ENCODE assay signal across 19 cellular contexts in the genomic region with DNA sequence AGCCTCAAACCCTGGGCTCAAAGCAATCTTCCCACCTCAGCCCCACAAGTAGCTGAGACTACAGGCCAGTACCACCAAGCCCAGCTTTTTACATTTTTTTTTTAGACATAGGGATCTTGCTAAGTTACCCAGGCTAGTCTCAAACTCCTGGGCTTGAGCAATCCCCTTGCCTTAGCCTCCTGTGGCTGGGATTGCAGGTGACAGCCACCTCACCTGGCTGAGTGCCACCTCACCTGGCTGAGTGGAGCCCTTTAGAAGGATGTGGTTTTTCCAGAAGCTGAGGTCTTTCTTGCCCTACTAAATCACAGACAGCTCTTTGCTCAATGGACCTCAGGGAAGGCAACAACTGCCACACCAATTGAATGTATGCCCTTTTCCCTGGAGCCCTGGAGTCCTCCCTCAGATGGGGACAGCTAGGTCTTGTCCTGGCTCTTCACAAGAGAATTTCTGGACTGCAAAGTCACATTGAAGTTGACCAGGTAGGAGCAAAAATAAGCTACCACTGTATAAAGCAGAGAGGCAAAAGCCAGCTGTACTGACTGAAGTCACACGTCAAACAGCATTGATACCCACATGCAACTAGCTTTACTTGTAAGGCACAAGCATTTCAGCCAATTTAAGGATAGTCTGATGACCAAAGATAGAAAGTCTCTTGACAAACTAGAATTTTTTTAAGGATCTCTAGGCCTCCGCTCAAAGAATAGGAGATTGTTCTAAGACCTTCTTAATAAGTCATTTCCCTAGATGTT. TPM values are rescaled to one million over a fixed set of nuclear protein-coding genes. Genes with fewer than 3 reads are reported as not detected.
DNase-seq lines count a peak whose midpoint lies in the region; ATAC-seq and TF ChIP-seq lines count a peak whose summit lies in the region.
"Had no signal": no experiment of that assay in that cellular context is flagged by ENCODE, and none has a peak within 500 bp of the region (broad histone marks: within the 10 kb centered on the region; RNA-seq: fewer than 3 reads in every experiment).

No MANE protein-coding gene starts in this region.

- no peak overlapping the region for H2AFZ ChIP-seq in Karpas-422 (ENCODE audit: low read length)
- peak overlapping the region; percentile 35; the same call in 1 of the 2 replicates for H2AFZ ChIP-seq in OCI-LY3 (ENCODE audit: low read depth, low read length)

- H3K4me1 ChIP-seq in Karpas-422 (ENCODE audit: low read length) (no peaks in the 10 kb centered on the region), OCI-LY3 (ENCODE audit: low read length) (peaks cover 5% of the 10 kb centered on the region)

- no peak for ATAC-seq in GM21529 (IDR thresholded peaks at IDR 0.05; ENCODE audit: unreplicated experiment)
- ATAC-seq in effector memory CD8-positive, alpha-beta T cell (replicated peaks): no peak
- ATAC-seq: T-cell had no signal

- H3K36me3 ChIP-seq in Karpas-422 (ENCODE audit: insufficient read depth, low read length) (no peaks in the 10 kb centered on the region), OCI-LY3 (replicated peaks; ENCODE audit: low read depth, low read length) (no peaks in the 10 kb centered on the region)

- H3K4me3 Mint-ChIP-seq in progenitor cell of endocrine pancreas (ENCODE audit: low read depth): no peak overlapping the region
- no peak overlapping the region for H3K4me3 Mint-ChIP-seq in effector memory CD8-positive, alpha-beta T cell
- H3K4me3 Mint-ChIP-seq: CD4-positive, alpha-beta T cell; T-cell had no signal

- TF ChIP-seq CTCF in OCI-LY3 (IDR thresholded peaks at IDR 0.05; ENCODE audit: low read depth, low read length) (no peak), progenitor cell of endocrine pancreas (IDR thresholded peaks at IDR 0.05; ENCODE audit: unreplicated experiment) (no peak)

- H4K20me1 ChIP-seq in Karpas-422 (ENCODE audit: insufficient read depth, low read depth, low read length): no peaks in the 10 kb centered on the region
- no peaks in the 10 kb centered on the region for H4K20me1 ChIP-seq in OCI-LY3 (ENCODE audit: insufficient read depth, low read length)

- H3K4me2 ChIP-seq in Karpas-422 (ENCODE audit: low read depth, low read length, poor library complexity, severe bottlenecking) (no peak overlapping the region), OCI-LY3 (ENCODE audit: low read length) (no peak overlapping the region)

- peak overlapping the region; percentile 82 for H3K27ac Mint-ChIP-seq in progenitor cell of endocrine pancreas
- H3K27ac Mint-ChIP-seq in effector memory CD8-positive, alpha-beta T cell: no peak overlapping the region
- H3K27ac Mint-ChIP-seq: CD4-positive, alpha-beta T cell; T-cell had no signal

- DNase-seq in NOMO-1 (lab: John Stamatoyannopoulos, UW; ENCODE audit: unreplicated experiment in 2 of 2): peak; percentile 22 to 38
- no peak for DNase-seq in NOMO-1 treated with dmso at 0.1 percent for 144 hours (lab: John Stamatoyannopoulos, UW; ENCODE audit: unreplicated experiment)
- DNase-seq in Karpas-422: peak; percentile 41
- DNase-seq in progenitor cell of endocrine pancreas (ENCODE audit: low spot score, unreplicated experiment): no peak
- no peak for DNase-seq in effector memory CD8-positive, alpha-beta T cell
- DNase-seq: ACHN; CD4-positive, alpha-beta T cell; GOT3; KG1; NCI-H1930; NCI-H526; T-cell had no signal

- H3K4me3 ChIP-seq in Karpas-422 (ENCODE audit: low read length) (no peak overlapping the region), OCI-LY3 (ENCODE audit: low read length) (no peak overlapping the region)

- no peaks in the 10 kb centered on the region for H3K9me2 ChIP-seq in Karpas-422 (replicated peaks; ENCODE audit: insufficient read depth, low read length)

- no peak overlapping the region for H3K9ac ChIP-seq in Karpas-422 (ENCODE audit: low read length)
- H3K9ac ChIP-seq in OCI-LY3 (ENCODE audit: low read length): no peak overlapping the region

- H3K9me3 Mint-ChIP-seq in progenitor cell of endocrine pancreas (ENCODE audit: low read depth): peaks cover 6% of the 10 kb centered on the region
- no peaks in the 10 kb centered on the region for H3K9me3 Mint-ChIP-seq in effector memory CD8-positive, alpha-beta T cell
- H3K9me3 Mint-ChIP-seq: CD4-positive, alpha-beta T cell; T-cell had no signal

- no peaks in the 10 kb centered on the region for H3K9me3 ChIP-seq in Karpas-422 (ENCODE audit: low read length)
- H3K9me3 ChIP-seq in OCI-LY3 (ENCODE audit: insufficient read depth, low read length): no peaks in the 10 kb centered on the region

- H3K27me3 ChIP-seq in Karpas-422 (ENCODE audit: low read length) (no peaks in the 10 kb centered on the region), OCI-LY3 (ENCODE audit: low read depth, low read length) (no peaks in the 10 kb centered on the region)

- H3K27ac ChIP-seq in Karpas-422 (ENCODE audit: low read length) (no peak overlapping the region), OCI-LY3 (ENCODE audit: low read length) (no peak overlapping the region)
- H3K27ac ChIP-seq: HL-60 had no signal

- H3K79me2 ChIP-seq in Karpas-422 (ENCODE audit: low read length) (no peaks in the 10 kb centered on the region), OCI-LY3 (ENCODE audit: low read length) (no peaks in the 10 kb centered on the region)

- H3K36me3 Mint-ChIP-seq in progenitor cell of endocrine pancreas (ENCODE audit: insufficient read depth): peaks cover 55% of the 10 kb centered on the region
- no peaks in the 10 kb centered on the region for H3K36me3 Mint-ChIP-seq in effector memory CD8-positive, alpha-beta T cell (ENCODE audit: insufficient read depth)
- H3K36me3 Mint-ChIP-seq: T-cell had no signal

- peaks cover 3% of the 10 kb centered on the region for H3K27me3 Mint-ChIP-seq in progenitor cell of endocrine pancreas
- H3K27me3 Mint-ChIP-seq in effector memory CD8-positive, alpha-beta T cell: peaks cover 36 to 45% of the 10 kb centered on the region in 2 donors

- H3K4me1 Mint-ChIP-seq in progenitor cell of endocrine pancreas (ENCODE audit: low read depth): peaks cover 22% of the 10 kb centered on the region
- H3K4me1 Mint-ChIP-seq in effector memory CD8-positive, alpha-beta T cell (ENCODE audit: low read depth in 2 of 2): no peaks in the 10 kb centered on the region

RNA-seq across cellular contexts. Expression of gene PDX1, which starts 14.0 kb away (rescaled TPM):
- not detected in 2 replicates for total RNA-seq in Karpas-422 (2014; rRNA removed; shearing (Covaris generic); ENCODE audit: low replicate concordance)
- total RNA-seq in progenitor cell of endocrine pancreas: 260 and 303 TPM in 2 replicates
- total RNA-seq: CD4-positive, alpha-beta T cell; Daoy; OCI-LY7; SK-MEL-5; T-cell had no signal

RNA-seq across cellular contexts. Expression of gene CDX2, which starts 35.4 kb away (rescaled TPM):
- not detected in 2 replicates for total RNA-seq in Karpas-422 (2014; rRNA removed; shearing (Covaris generic); ENCODE audit: low replicate concordance)
- total RNA-seq in progenitor cell of endocrine pancreas: 24.8 and 31.0 TPM in 2 replicates
- total RNA-seq: CD4-positive, alpha-beta T cell; Daoy; MCF 10A; OCI-LY7 had no signal

RNA-seq across cellular contexts. Expression of gene URAD, which starts 54.7 kb away (rescaled TPM):
- total RNA-seq in Karpas-422 (2014; rRNA removed; shearing (Covaris generic); ENCODE audit: low replicate concordance): not detected in 2 replicates
- not detected in 2 replicates for total RNA-seq in progenitor cell of endocrine pancreas
- total RNA-seq: CD4-positive, alpha-beta T cell; Daoy; MCF 10A; OCI-LY7; SK-MEL-5; T-cell had no signal

Comparison
In these comparisons a context has a peak if more than half of its experiments do, and no peak if none do; other contexts are left out.
1. DNase-seq: peak in NOMO-1 (2 of 2) and Karpas-422 (single experiment); none in NOMO-1 treated with dmso at 0.1 percent for 144 hours (single experiment), progenitor cell of endocrine pancreas (single experiment) and effector memory CD8-positive, alpha-beta T cell (0 of 3).
2. RNA of gene PDX1, which starts 14.0 kb away (total RNA-seq): 260 to 303 TPM in progenitor cell of endocrine pancreas; not detected in Karpas-422; every median in the first group is over 100 times any median in the second.
3. RNA of gene CDX2, which starts 35.4 kb away (total RNA-seq): 24.8 to 31.0 TPM in progenitor cell of endocrine pancreas; not detected in Karpas-422; every median in the first group is over 10 times any median in the second.